Comparison of ENCODE assay signal across 24 cellular contexts in the genomic region with DNA sequence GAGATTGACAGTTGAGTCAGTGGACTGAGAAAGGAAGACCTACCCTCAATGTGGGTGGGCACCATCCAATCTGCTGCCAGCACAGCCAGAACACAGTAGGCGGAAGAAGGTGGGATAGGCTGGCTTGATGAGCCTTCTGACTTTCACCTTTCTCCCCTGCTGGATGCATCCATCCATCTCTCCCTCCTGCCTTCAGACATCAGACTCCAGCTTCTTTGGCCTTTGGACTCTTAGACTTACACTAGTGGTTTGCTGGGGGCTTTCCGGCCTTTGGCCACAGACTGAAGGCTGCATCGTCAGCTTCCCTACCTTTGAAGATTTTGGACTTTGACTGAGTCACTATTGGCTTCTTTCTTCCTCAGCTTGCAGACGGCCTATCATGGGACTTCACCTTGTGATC.
DNase-seq lines count a peak whose midpoint lies in the region; ATAC-seq, FAIRE-seq and TF ChIP-seq lines count a peak whose summit lies in the region.
"Had no signal": no experiment of that assay in that cellular context is flagged by ENCODE, and none has a peak within 500 bp of the region (broad histone marks: within the 10 kb centered on the region; RNA-seq: fewer than 3 reads in every experiment).

No MANE protein-coding gene starts in this region.

- H3K9me3 Mint-ChIP-seq in stimulated activated memory B cell treated with anti-CD40 and anti-IgM and Interleukin-4, amounts not matched to agents 10 μg/mL and 1 μg/mL and 100 μg/mL, for 72 hours, result peaks cover 10% of the 10 kb centered on the region
- H3K9me3 Mint-ChIP-seq: CD4-positive, alpha-beta T cell had no signal

- FAIRE-seq in H1 (lab: Jason Lieb, UNC) (no peak), kidney (lab: Jason Lieb, UNC) (no peak), HepG2 (lab: Jason Lieb, UNC) (no peak), GM19239 (lab: Jason Lieb, UNC) (no peak)
- FAIRE-seq: A549, D721Med, G401.6, GM12892, GM18507 had no signal

- no peak overlapping the region for H2BK120ac ChIP-seq in H1 (replicated peaks; ENCODE audit: low read depth, low read length)

- H3K9ac ChIP-seq in H1 (replicated peaks in 1 of 4; ENCODE audit: extremely low read depth in 1 of 4, low read depth in 3 of 4, low read length in 3 of 4) (no peak overlapping the region), kidney (ENCODE audit: low read length in 2 of 2) (no peak overlapping the region), HepG2 (ENCODE audit: insufficient read depth, low read depth, low read length) (no peak overlapping the region)
- H3K9ac ChIP-seq: BLaER1 treated with 17β-estradiol and CSF1 and Interleukin-3, amounts not matched to agents 10 nM and 100 nM had no signal

- no peaks in the 10 kb centered on the region for H3K27me3 ChIP-seq in H1 (replicated peaks in 1 of 4; ENCODE audit: control insufficient read depth in 3 of 4, extremely low read depth in 1 of 4, insufficient read depth in 3 of 4, low read length in 3 of 4)
- no peaks in the 10 kb centered on the region; a peak in 1 of 5 replicates for H3K27me3 ChIP-seq in HepG2 (ENCODE audit: control insufficient read depth in 1 of 2, insufficient read depth in 2 of 2, low read length in 2 of 2)
- H3K27me3 ChIP-seq: BLaER1 treated with 17β-estradiol and CSF1 and Interleukin-3, amounts not matched to agents 10 nM and 100 nM had no signal

- no peak overlapping the region for H2AK5ac ChIP-seq in H1 (ENCODE audit: low read depth, low read length)

- DNase-seq in SK-MEL-5 (ENCODE audit: low read depth, low spot score) (peak; percentile 67), H1 (ENCODE audit: low read depth in 1 of 2, low spot score in 2 of 2) (no peak), kidney (no peak), HepG2 (ENCODE audit: low spot score) (no peak), GM19239 (ENCODE audit: insufficient read length, low spot score) (no peak), GM20000 (ENCODE audit: low spot score) (no peak)
- no peak for DNase-seq in NK-92 treated with Interleukin-12 subunit alpha and Interleukin-12 subunit beta, amount 100 ng/mL, for 24 hours (lab: John Stamatoyannopoulos, UW)
- DNase-seq: AML-193; Caco-2; Calu3; CD4-positive, alpha-beta T cell; CD8-positive, alpha-beta T cell; DMS79 treated with DMSO at 0.1 percent for 48 hours; GF-D8 had no signal

- H3K27ac Mint-ChIP-seq in stimulated activated memory B cell treated with anti-CD40 and anti-IgM and Interleukin-4, amounts not matched to agents 10 μg/mL and 1 μg/mL and 100 μg/mL, for 72 hours, result no peak overlapping the region
- H3K27ac Mint-ChIP-seq: B cell; CD4-positive, alpha-beta T cell; CD8-positive, alpha-beta T cell had no signal

- H3K4me3 ChIP-seq in H1 (ENCODE audit: extremely low read depth in 1 of 4, insufficient read depth in 2 of 4, low read depth in 3 of 4, low read length in 4 of 4) (no peak overlapping the region), kidney (ENCODE audit: low read length in 2 of 2) (peak overlapping the region; percentile 2 to 55), HepG2 (replicated peaks in 1 of 3; ENCODE audit: insufficient read depth in 1 of 3, low read depth in 2 of 3, low read length in 3 of 3) (no peak overlapping the region)
- H3K4me3 ChIP-seq: A549; BLaER1 treated with 17β-estradiol and CSF1 and Interleukin-3, amounts not matched to agents 10 nM and 100 nM had no signal

- no peaks in the 10 kb centered on the region for H3K79me1 ChIP-seq in H1 (ENCODE audit: low read depth, low read length)

- peak overlapping the region; percentile 57; the same call in 1 of the 2 replicates for H4K8ac ChIP-seq in H1 (ENCODE audit: extremely low read depth, insufficient read depth, low read length)

- in situ Hi-C loops in SK-MEL-5 (cut with HindIII; ENCODE audit: low pct_unique_long_range_greater_than_20kb, low sequenced_read_pairs), result no loop called here
- in situ Hi-C loops in HepG2 (cut with HindIII; ENCODE audit: extremely low pct_ligation_motif_present, low pct_unique_long_range_greater_than_20kb), result no loop called here

- H4K20me1 ChIP-seq in H1 (replicated peaks in 1 of 2; ENCODE audit: control insufficient read depth in 1 of 2, insufficient read depth in 2 of 2, low read length in 2 of 2) (no peaks in the 10 kb centered on the region), HepG2 (ENCODE audit: insufficient read depth, low read length) (no peaks in the 10 kb centered on the region)
- H4K20me1 ChIP-seq: BLaER1 treated with 17β-estradiol and CSF1 and Interleukin-3, amounts not matched to agents 10 nM and 100 nM had no signal

- H3K9me3 ChIP-seq in H1 (ENCODE audit: insufficient read depth in 2 of 2, low read depth in 1 of 2, low read length in 1 of 2), result no peaks in the 10 kb centered on the region
- H3K9me3 ChIP-seq in kidney (ENCODE audit: control insufficient read depth in 1 of 2, low read length in 2 of 2), result no peaks in the 10 kb centered on the region
- H3K9me3 ChIP-seq in HepG2 (ENCODE audit: low read length), result no peaks in the 10 kb centered on the region
- H3K9me3 ChIP-seq: A549; BLaER1 treated with 17β-estradiol and CSF1 and Interleukin-3, amounts not matched to agents 10 nM and 100 nM; Caco-2 had no signal

- POLR2A ChIA-PET in H1 (lab: Charles Lee; ENCODE audit: partially characterized antibody) (no interaction called here), HepG2 (lab: Yijun Ruan, JAX) (no interaction called here)

- no peak for TF ChIP-seq CTCF in H1 (IDR thresholded peaks at IDR 0.05; ENCODE audit: control extremely low read depth in 1 of 3, insufficient read depth in 1 of 3, low read depth in 1 of 3, low read length in 3 of 3)
- TF ChIP-seq CTCF in kidney (IDR thresholded peaks at IDR 0.05; ENCODE audit: borderline replicate concordance, extremely low read depth, insufficient read depth), result no peak
- TF ChIP-seq CTCF in HepG2 (CRISPR knock-in tag; IDR thresholded peaks at IDR 0.05), result no peak
- no peak for TF ChIP-seq CTCF in GM20000 (IDR thresholded peaks at IDR 0.05; ENCODE audit: extremely low read depth, missing control alignments)

- no peak overlapping the region for H3K23ac ChIP-seq in H1 (ENCODE audit: insufficient read length)

- H2AFZ ChIP-seq in H1 (ENCODE audit: low read length), result no peak overlapping the region
- H2AFZ ChIP-seq in HepG2 (ENCODE audit: low read length), result no peak overlapping the region

- no peak overlapping the region for H3K14ac ChIP-seq in H1 (ENCODE audit: insufficient read length)

- ATAC-seq in stimulated activated memory B cell treated with anti-CD40 and anti-IgM and Interleukin-4, amounts not matched to agents 10 μg/mL and 1 μg/mL and 100 μg/mL, for 72 hours, result peak; percentile 48
- no peak for ATAC-seq in HepG2
- ATAC-seq: A549; CD8-positive, alpha-beta T cell had no signal

- no peak overlapping the region for H2BK12ac ChIP-seq in H1 (ENCODE audit: low read depth, low read length)

- no peaks in the 10 kb centered on the region for H3K36me3 ChIP-seq in H1 (ENCODE audit: control insufficient read depth in 2 of 4, insufficient read depth in 4 of 4, low read length in 3 of 4)
- H3K36me3 ChIP-seq in kidney (ENCODE audit: control insufficient read depth in 1 of 2, insufficient read depth in 2 of 2, low read length in 2 of 2), result no peaks in the 10 kb centered on the region
- no peaks in the 10 kb centered on the region for H3K36me3 ChIP-seq in HepG2 (replicated peaks in 1 of 2; ENCODE audit: control insufficient read depth in 1 of 2, insufficient read depth in 2 of 2, low read length in 2 of 2)
- H3K36me3 ChIP-seq: BLaER1 treated with 17β-estradiol and CSF1 and Interleukin-3, amounts not matched to agents 10 nM and 100 nM had no signal

- H3K18ac ChIP-seq in H1 (ENCODE audit: extremely low read depth, low read length), result no peak overlapping the region

- intact Hi-C loops in kidney (cut with DNase I), result no loop called here
- intact Hi-C loops in HepG2 (cut with micrococcal nuclease; ENCODE audit: unreplicated experiment), result no loop called here

- no peak overlapping the region for H3K4ac ChIP-seq in H1 (replicated peaks; ENCODE audit: insufficient read length, low read depth, low read length)

- H3K27me3 Mint-ChIP-seq in stimulated activated memory B cell treated with anti-CD40 and anti-IgM and Interleukin-4, amounts not matched to agents 10 μg/mL and 1 μg/mL and 100 μg/mL, for 72 hours, result no peaks in the 10 kb centered on the region
- H3K27me3 Mint-ChIP-seq: B cell; CD4-positive, alpha-beta T cell had no signal

- TF ChIP-seq RAD21 in H1 (IDR thresholded peaks at IDR 0.05 in 1 of 2, conservative IDR thresholded peaks at IDR 0.05 in 1 of 2; ENCODE audit: low read depth in 2 of 2, low read length in 2 of 2), result no peak
- TF ChIP-seq RAD21 in HepG2 (CRISPR knock-in tag; IDR thresholded peaks at IDR 0.05), result no peak

- H3K27ac ChIP-seq in H1 (ENCODE audit: low read depth, low read length), result no peak overlapping the region
- H3K27ac ChIP-seq in kidney (ENCODE audit: low read depth in 2 of 2, low read length in 2 of 2), result no peak overlapping the region
- no peak overlapping the region for H3K27ac ChIP-seq in HepG2 (ENCODE audit: extremely low read length, insufficient read depth, low read length)
- H3K27ac ChIP-seq: 22Rv1; A549; BLaER1 treated with 17β-estradiol and CSF1 and Interleukin-3, amounts not matched to agents 10 nM and 100 nM; C4-2B had no signal

- H4K91ac ChIP-seq in H1 (replicated peaks; ENCODE audit: insufficient read length, low read length), result no peak overlapping the region

- H2BK20ac ChIP-seq in H1 (ENCODE audit: low read length), result no peak overlapping the region

- no peak overlapping the region for H3K4me3 Mint-ChIP-seq in stimulated activated memory B cell treated with anti-CD40 and anti-IgM and Interleukin-4, amounts not matched to agents 10 μg/mL and 1 μg/mL and 100 μg/mL, for 72 hours
- H3K4me3 Mint-ChIP-seq: B cell; CD4-positive, alpha-beta T cell; CD8-positive, alpha-beta T cell had no signal

- no peaks in the 10 kb centered on the region for H3K36me3 Mint-ChIP-seq in stimulated activated memory B cell treated with anti-CD40 and anti-IgM and Interleukin-4, amounts not matched to agents 10 μg/mL and 1 μg/mL and 100 μg/mL, for 72 hours
- H3K36me3 Mint-ChIP-seq: CD8-positive, alpha-beta T cell had no signal

- H3K4me1 ChIP-seq in H1 (replicated peaks in 1 of 4; ENCODE audit: control insufficient read depth in 3 of 4, insufficient read depth in 4 of 4, low read length in 3 of 4), result no peaks in the 10 kb centered on the region
- no peaks in the 10 kb centered on the region for H3K4me1 ChIP-seq in kidney (ENCODE audit: control insufficient read depth in 1 of 2, insufficient read depth in 1 of 2, low read depth in 1 of 2, low read length in 2 of 2)
- no peaks in the 10 kb centered on the region for H3K4me1 ChIP-seq in HepG2 (ENCODE audit: insufficient read depth, low read length)
- H3K4me1 ChIP-seq: A549; BLaER1 treated with 17β-estradiol and CSF1 and Interleukin-3, amounts not matched to agents 10 nM and 100 nM; Caco-2 had no signal

- H3K56ac ChIP-seq in H1 (replicated peaks; ENCODE audit: insufficient read length, low read depth, low read length), result no peak overlapping the region

- no peak overlapping the region for H4K5ac ChIP-seq in H1 (ENCODE audit: insufficient read length, low read depth, low read length)

- H3K4me1 Mint-ChIP-seq in stimulated activated memory B cell treated with anti-CD40 and anti-IgM and Interleukin-4, amounts not matched to agents 10 μg/mL and 1 μg/mL and 100 μg/mL, for 72 hours, result no peaks in the 10 kb centered on the region
- H3K4me1 Mint-ChIP-seq: B cell had no signal

- whole genome bisulfite sequencing in H1 (ENCODE audit: extremely low coverage in 1 of 2, insufficient coverage in 1 of 2, insufficient read length in 1 of 2, insufficient replicate concordance in 2 of 2, low coverage in 1 of 2, low lambda C conversion rate in 2 of 2, missing lambda C conversion rate in 1 of 2), 2 experiments, result 90% methylated on average over 4 of the region's 4 CpGs; no CpG with 5 or more reads in 1 of the 2 experiments
- WGBS in HepG2 (ENCODE audit: low lambda C conversion rate), result 2% methylated on average over 4 of the region's 4 CpGs

- no TSS peak for BruUV-seq in HepG2 (replicated peaks; lab: Mats Ljungman, UMichigan)

- no peak overlapping the region for H2BK5ac ChIP-seq in H1 (ENCODE audit: low read depth, low read length)

- TF ChIP-seq EP300 in H1 (IDR thresholded peaks at IDR 0.05; ENCODE audit: borderline replicate concordance in 1 of 2, low read depth in 2 of 2, low read length in 2 of 2), result no peak
- TF ChIP-seq EP300 in HepG2 (IDR thresholded peaks at IDR 0.05; ENCODE audit: low read depth in 2 of 2, low read length in 2 of 2), result no peak
- TF ChIP-seq EP300 in HepG2 (CRISPR knock-in tag; IDR thresholded peaks at IDR 0.05; ENCODE audit: borderline replicate concordance), result no peak

- no peaks in the 10 kb centered on the region for H3K23me2 ChIP-seq in H1 (ENCODE audit: low read depth, low read length)

- no peak for TF ChIP-seq POLR2A in H1 (IDR thresholded peaks at IDR 0.05; ENCODE audit: control extremely low read depth in 1 of 2, low read depth in 2 of 2, low read length in 2 of 2)
- no peak for TF ChIP-seq POLR2A in HepG2 (IDR thresholded peaks at IDR 0.05; ENCODE audit: insufficient read depth in 1 of 2, low read depth in 2 of 2, low read length in 2 of 2)

- no peak overlapping the region for H3K4me2 ChIP-seq in H1 (ENCODE audit: insufficient read depth in 1 of 2, low read depth in 2 of 2, low read length in 2 of 2)
- H3K4me2 ChIP-seq in HepG2 (ENCODE audit: low read depth, low read length), result no peak overlapping the region
- H3K4me2 ChIP-seq: A549; BLaER1 treated with 17β-estradiol and CSF1 and Interleukin-3, amounts not matched to agents 10 nM and 100 nM had no signal

- no peak overlapping the region for H2BK15ac ChIP-seq in H1 (ENCODE audit: low read length)

- H3K79me2 ChIP-seq in H1 (ENCODE audit: control insufficient read depth in 1 of 2, insufficient read depth in 2 of 2, low read length in 2 of 2) (no peaks in the 10 kb centered on the region), HepG2 (ENCODE audit: insufficient read depth, low read length) (no peaks in the 10 kb centered on the region)

- CTCF ChIA-PET in H1 (lab: Charles Lee; ENCODE audit: partially characterized antibody), result interaction anchor here (1.1 kb wide), 1 partner anchor 9 kb away, joined by 3 read pairs; no protein-coding TSS in a partner anchor
- CTCF ChIA-PET in HepG2 (lab: Yijun Ruan, JAX; ENCODE audit: low intra/inter-chr PET ratio, low total read pairs), result no interaction called here

Comparison
In these comparisons a context has a peak if more than half of its experiments do, and no peak if none do; other contexts are left out.
1. H3K4me3 ChIP-seq: peak in kidney (2 of 2); none in H1 (0 of 4) and HepG2 (0 of 3).